ENCODE assay signal across 1 cellular context in the genomic region with DNA sequence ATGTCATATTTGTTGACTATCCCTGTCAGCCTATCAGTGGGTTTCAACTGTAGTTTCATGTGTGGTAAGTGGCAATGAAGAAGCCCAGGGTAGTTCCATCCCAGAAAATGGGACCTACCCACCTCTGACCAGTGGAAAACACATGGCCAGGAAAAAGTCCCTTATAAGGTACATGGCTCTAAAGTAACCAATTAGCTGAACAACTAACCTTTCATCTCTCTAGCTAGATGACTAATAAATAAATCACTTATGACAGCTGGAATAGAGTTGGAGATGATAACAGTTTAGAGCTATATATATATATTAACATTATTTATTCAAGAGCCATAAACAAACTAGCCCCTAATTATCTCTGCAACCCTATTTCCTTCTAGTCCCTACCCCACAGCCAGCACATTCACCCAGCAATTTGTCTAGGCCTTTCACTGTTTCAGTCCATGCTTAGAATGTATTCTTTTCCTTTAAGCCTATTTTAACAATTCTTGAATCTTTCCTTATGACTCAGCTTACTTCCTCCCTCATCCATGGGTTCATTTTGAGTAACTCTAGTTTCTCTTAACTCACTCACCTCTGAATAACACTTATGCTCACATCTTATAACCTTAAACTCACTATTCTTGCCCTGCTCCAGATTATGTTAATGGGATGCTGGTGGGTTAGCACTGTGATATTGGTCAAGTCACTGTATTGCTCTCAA.
TF ChIP-seq lines count a peak whose summit lies in the region.

No MANE protein-coding gene starts in this region.

TF ChIP-seq in GM12878, 131 proteins besides CTCF, POLR2A, EP300 and RAD21 (continued from another document):
- TF ChIP-seq ZBED1 (IDR thresholded peaks at IDR 0.05; ENCODE audit: borderline replicate concordance) (no peak), EGR1 (IDR thresholded peaks at IDR 0.05; ENCODE audit: borderline replicate concordance in 1 of 2, low read depth in 2 of 2, low read length in 2 of 2) (no peak), EED (IDR thresholded peaks at IDR 0.05; ENCODE audit: low read depth) (no peak), NFIC (IDR thresholded peaks at IDR 0.05; ENCODE audit: low read depth, low read length) (0 out of 2 replicates have a peak, but pooled peaks have one; percentile 45), SMAD1 (IDR thresholded peaks at IDR 0.05; ENCODE audit: low read depth, partially characterized antibody) (no peak), STAT3 (IDR thresholded peaks at IDR 0.05; ENCODE audit: low read depth, low read length) (no peak), SREBF2 (IDR thresholded peaks at IDR 0.05; ENCODE audit: low read length) (no peak), IRF4 (IDR thresholded peaks at IDR 0.05; ENCODE audit: low read depth, low read length) (peak; percentile 61; the same call in 1 of the 2 replicates), IKZF1 (conservative IDR thresholded peaks at IDR 0.05) (no peak), WRNIP1 (IDR thresholded peaks at IDR 0.05; ENCODE audit: borderline replicate concordance, low read depth, low read length) (no peak), NRF1 (conservative IDR thresholded peaks at IDR 0.05; ENCODE audit: low read depth, low read length) (no peak), DPF2 (IDR thresholded peaks at IDR 0.05) (no peak), POLR2AphosphoS2 (IDR thresholded peaks at IDR 0.05; ENCODE audit: low read depth, low read length) (no peak), LARP7 (IDR thresholded peaks at IDR 0.05) (no peak), HDGF (IDR thresholded peaks at IDR 0.05) (no peak), ZNF274 (IDR thresholded peaks at IDR 0.05; ENCODE audit: insufficient read depth, insufficient read length) (no peak), FOXK2 (IDR thresholded peaks at IDR 0.05) (no peak), BRCA1 (IDR thresholded peaks at IDR 0.05; ENCODE audit: low read depth, low read length) (no peak)
- TF ChIP-seq, protein P1, sequence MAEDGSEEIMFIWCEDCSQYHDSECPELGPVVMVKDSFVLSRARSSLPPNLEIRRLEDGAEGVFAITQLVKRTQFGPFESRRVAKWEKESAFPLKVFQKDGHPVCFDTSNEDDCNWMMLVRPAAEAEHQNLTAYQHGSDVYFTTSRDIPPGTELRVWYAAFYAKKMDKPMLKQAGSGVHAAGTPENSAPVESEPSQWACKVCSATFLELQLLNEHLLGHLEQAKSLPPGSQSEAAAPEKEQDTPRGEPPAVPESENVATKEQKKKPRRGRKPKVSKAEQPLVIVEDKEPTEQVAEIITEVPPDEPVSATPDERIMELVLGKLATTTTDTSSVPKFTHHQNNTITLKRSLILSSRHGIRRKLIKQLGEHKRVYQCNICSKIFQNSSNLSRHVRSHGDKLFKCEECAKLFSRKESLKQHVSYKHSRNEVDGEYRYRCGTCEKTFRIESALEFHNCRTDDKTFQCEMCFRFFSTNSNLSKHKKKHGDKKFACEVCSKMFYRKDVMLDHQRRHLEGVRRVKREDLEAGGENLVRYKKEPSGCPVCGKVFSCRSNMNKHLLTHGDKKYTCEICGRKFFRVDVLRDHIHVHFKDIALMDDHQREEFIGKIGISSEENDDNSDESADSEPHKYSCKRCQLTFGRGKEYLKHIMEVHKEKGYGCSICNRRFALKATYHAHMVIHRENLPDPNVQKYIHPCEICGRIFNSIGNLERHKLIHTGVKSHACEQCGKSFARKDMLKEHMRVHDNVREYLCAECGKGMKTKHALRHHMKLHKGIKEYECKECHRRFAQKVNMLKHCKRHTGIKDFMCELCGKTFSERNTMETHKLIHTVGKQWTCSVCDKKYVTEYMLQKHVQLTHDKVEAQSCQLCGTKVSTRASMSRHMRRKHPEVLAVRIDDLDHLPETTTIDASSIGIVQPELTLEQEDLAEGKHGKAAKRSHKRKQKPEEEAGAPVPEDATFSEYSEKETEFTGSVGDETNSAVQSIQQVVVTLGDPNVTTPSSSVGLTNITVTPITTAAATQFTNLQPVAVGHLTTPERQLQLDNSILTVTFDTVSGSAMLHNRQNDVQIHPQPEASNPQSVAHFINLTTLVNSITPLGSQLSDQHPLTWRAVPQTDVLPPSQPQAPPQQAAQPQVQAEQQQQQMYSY (CRISPR knock-in tag; IDR thresholded peaks at IDR 0.05) = no peak
- TF ChIP-seq, protein P2, sequence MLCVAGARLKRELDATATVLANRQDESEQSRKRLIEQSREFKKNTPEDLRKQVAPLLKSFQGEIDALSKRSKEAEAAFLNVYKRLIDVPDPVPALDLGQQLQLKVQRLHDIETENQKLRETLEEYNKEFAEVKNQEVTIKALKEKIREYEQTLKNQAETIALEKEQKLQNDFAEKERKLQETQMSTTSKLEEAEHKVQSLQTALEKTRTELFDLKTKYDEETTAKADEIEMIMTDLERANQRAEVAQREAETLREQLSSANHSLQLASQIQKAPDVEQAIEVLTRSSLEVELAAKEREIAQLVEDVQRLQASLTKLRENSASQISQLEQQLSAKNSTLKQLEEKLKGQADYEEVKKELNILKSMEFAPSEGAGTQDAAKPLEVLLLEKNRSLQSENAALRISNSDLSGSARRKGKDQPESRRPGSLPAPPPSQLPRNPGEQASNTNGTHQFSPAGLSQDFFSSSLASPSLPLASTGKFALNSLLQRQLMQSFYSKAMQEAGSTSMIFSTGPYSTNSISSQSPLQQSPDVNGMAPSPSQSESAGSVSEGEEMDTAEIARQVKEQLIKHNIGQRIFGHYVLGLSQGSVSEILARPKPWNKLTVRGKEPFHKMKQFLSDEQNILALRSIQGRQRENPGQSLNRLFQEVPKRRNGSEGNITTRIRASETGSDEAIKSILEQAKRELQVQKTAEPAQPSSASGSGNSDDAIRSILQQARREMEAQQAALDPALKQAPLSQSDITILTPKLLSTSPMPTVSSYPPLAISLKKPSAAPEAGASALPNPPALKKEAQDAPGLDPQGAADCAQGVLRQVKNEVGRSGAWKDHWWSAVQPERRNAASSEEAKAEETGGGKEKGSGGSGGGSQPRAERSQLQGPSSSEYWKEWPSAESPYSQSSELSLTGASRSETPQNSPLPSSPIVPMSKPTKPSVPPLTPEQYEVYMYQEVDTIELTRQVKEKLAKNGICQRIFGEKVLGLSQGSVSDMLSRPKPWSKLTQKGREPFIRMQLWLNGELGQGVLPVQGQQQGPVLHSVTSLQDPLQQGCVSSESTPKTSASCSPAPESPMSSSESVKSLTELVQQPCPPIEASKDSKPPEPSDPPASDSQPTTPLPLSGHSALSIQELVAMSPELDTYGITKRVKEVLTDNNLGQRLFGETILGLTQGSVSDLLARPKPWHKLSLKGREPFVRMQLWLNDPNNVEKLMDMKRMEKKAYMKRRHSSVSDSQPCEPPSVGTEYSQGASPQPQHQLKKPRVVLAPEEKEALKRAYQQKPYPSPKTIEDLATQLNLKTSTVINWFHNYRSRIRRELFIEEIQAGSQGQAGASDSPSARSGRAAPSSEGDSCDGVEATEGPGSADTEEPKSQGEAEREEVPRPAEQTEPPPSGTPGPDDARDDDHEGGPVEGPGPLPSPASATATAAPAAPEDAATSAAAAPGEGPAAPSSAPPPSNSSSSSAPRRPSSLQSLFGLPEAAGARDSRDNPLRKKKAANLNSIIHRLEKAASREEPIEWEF (IDR thresholded peaks at IDR 0.05; ENCODE audit: insufficient replicate concordance, low read depth, low read length) = no peak
- TF ChIP-seq, protein P3, sequence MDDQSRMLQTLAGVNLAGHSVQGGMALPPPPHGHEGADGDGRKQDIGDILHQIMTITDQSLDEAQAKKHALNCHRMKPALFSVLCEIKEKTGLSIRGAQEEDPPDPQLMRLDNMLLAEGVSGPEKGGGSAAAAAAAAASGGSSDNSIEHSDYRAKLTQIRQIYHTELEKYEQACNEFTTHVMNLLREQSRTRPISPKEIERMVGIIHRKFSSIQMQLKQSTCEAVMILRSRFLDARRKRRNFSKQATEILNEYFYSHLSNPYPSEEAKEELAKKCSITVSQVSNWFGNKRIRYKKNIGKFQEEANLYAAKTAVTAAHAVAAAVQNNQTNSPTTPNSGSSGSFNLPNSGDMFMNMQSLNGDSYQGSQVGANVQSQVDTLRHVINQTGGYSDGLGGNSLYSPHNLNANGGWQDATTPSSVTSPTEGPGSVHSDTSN (IDR thresholded peaks at IDR 0.05; ENCODE audit: insufficient replicate concordance, low read depth, low read length) = no peak
- TF ChIP-seq, protein P4, sequence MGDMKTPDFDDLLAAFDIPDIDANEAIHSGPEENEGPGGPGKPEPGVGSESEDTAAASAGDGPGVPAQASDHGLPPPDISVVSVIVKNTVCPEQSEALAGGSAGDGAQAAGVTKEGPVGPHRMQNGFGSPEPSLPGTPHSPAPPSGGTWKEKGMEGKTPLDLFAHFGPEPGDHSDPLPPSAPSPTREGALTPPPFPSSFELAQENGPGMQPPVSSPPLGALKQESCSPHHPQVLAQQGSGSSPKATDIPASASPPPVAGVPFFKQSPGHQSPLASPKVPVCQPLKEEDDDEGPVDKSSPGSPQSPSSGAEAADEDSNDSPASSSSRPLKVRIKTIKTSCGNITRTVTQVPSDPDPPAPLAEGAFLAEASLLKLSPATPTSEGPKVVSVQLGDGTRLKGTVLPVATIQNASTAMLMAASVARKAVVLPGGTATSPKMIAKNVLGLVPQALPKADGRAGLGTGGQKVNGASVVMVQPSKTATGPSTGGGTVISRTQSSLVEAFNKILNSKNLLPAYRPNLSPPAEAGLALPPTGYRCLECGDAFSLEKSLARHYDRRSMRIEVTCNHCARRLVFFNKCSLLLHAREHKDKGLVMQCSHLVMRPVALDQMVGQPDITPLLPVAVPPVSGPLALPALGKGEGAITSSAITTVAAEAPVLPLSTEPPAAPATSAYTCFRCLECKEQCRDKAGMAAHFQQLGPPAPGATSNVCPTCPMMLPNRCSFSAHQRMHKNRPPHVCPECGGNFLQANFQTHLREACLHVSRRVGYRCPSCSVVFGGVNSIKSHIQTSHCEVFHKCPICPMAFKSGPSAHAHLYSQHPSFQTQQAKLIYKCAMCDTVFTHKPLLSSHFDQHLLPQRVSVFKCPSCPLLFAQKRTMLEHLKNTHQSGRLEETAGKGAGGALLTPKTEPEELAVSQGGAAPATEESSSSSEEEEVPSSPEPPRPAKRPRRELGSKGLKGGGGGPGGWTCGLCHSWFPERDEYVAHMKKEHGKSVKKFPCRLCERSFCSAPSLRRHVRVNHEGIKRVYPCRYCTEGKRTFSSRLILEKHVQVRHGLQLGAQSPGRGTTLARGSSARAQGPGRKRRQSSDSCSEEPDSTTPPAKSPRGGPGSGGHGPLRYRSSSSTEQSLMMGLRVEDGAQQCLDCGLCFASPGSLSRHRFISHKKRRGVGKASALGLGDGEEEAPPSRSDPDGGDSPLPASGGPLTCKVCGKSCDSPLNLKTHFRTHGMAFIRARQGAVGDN (IDR thresholded peaks at IDR 0.05) = no peak
- TF ChIP-seq, protein P5, sequence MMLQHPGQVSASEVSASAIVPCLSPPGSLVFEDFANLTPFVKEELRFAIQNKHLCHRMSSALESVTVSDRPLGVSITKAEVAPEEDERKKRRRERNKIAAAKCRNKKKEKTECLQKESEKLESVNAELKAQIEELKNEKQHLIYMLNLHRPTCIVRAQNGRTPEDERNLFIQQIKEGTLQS (IDR thresholded peaks at IDR 0.05; ENCODE audit: borderline replicate concordance, extremely low read depth, low read depth, low read length) = no peak
- TF ChIP-seq, protein P6, sequence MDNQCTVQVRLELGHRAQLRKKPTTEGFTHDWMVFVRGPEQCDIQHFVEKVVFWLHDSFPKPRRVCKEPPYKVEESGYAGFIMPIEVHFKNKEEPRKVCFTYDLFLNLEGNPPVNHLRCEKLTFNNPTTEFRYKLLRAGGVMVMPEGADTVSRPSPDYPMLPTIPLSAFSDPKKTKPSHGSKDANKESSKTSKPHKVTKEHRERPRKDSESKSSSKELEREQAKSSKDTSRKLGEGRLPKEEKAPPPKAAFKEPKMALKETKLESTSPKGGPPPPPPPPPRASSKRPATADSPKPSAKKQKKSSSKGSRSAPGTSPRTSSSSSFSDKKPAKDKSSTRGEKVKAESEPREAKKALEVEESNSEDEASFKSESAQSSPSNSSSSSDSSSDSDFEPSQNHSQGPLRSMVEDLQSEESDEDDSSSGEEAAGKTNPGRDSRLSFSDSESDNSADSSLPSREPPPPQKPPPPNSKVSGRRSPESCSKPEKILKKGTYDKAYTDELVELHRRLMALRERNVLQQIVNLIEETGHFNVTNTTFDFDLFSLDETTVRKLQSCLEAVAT (IDR thresholded peaks at IDR 0.05) = no peak
- TF ChIP-seq, protein P7, sequence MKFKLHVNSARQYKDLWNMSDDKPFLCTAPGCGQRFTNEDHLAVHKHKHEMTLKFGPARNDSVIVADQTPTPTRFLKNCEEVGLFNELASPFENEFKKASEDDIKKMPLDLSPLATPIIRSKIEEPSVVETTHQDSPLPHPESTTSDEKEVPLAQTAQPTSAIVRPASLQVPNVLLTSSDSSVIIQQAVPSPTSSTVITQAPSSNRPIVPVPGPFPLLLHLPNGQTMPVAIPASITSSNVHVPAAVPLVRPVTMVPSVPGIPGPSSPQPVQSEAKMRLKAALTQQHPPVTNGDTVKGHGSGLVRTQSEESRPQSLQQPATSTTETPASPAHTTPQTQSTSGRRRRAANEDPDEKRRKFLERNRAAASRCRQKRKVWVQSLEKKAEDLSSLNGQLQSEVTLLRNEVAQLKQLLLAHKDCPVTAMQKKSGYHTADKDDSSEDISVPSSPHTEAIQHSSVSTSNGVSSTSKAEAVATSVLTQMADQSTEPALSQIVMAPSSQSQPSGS (IDR thresholded peaks at IDR 0.05; ENCODE audit: low read length) = peak; percentile 44; the same call in 1 of the 2 replicates
TF ChIP-seq in GM12878: peak in this region for 5.
